23 cellular contexts compared by ENCODE assay signal in genomic region chr1:232587141-232588008, GRCh38. TPM values are rescaled to one million over a fixed set of nuclear protein-coding genes. Genes with fewer than 3 reads are reported as not detected.
DNase-seq lines count a peak whose midpoint lies in the region; ATAC-seq and TF ChIP-seq lines count a peak whose summit lies in the region.
"Had no signal": no experiment of that assay in that cellular context is flagged by ENCODE, and none has a peak within 500 bp of the region (broad histone marks: within the 10 kb centered on the region; RNA-seq: fewer than 3 reads in every experiment).

No MANE protein-coding gene starts in this region.

- H3K4me3 Mint-ChIP-seq in activated T-cell treated with anti-CD3 and anti-CD28 coated beads, Interleukin-2, amount 50 U/mL, for 4 hours = no peak overlapping the region
- peak overlapping the region; percentile 58 for H3K4me3 Mint-ChIP-seq in activated T-helper 17 cell treated with anti-CD3 and anti-CD28 coated beads, Interleukin-2, amount 50 U/mL, for 72 hours
- H3K4me3 Mint-ChIP-seq in stimulated activated effector memory CD8-positive, alpha-beta T cell treated with anti-CD3 and anti-CD28 coated beads, Interleukin-12 subunit alpha, Interleukin-12 subunit beta, amount 100 ng/mL, for 72 hours = no peak overlapping the region
- H3K4me3 Mint-ChIP-seq in CD14-positive monocyte = no peak overlapping the region
- H3K4me3 Mint-ChIP-seq: nephron progenitor cell, T-cell had no signal

- intact Hi-C loops in CD14-positive monocyte (cut with micrococcal nuclease) = no loop called here

- no peak for TF ChIP-seq CTCF in CD14-positive monocyte (IDR thresholded peaks at IDR 0.05)

- peaks cover 9% of the 10 kb centered on the region for H3K36me3 Mint-ChIP-seq in activated T-cell treated with anti-CD3 and anti-CD28 coated beads, Interleukin-2, amount 50 U/mL, for 4 hours (ENCODE audit: insufficient read depth)
- peaks cover 10% of the 10 kb centered on the region for H3K36me3 Mint-ChIP-seq in activated T-helper 17 cell treated with anti-CD3 and anti-CD28 coated beads, Interleukin-2, amount 50 U/mL, for 72 hours (ENCODE audit: low read depth)
- H3K36me3 Mint-ChIP-seq in stimulated activated effector memory CD8-positive, alpha-beta T cell treated with anti-CD3 and anti-CD28 coated beads, Interleukin-12 subunit alpha, Interleukin-12 subunit beta, amount 100 ng/mL, for 72 hours = no peaks in the 10 kb centered on the region
- H3K36me3 Mint-ChIP-seq in CD14-positive monocyte = peaks cover 0 to 4% of the 10 kb centered on the region in 2 donors
- H3K36me3 Mint-ChIP-seq: T-cell had no signal

- DNase-seq in activated T-cell treated with anti-CD3 and anti-CD28 coated beads, Interleukin-2, amount 50 U/mL, for 4 hours = no peak
- DNase-seq in activated T-cell treated with anti-CD3 and anti-CD28 coated beads for 4 hours = no peak
- DNase-seq in stimulated activated CD4-positive, alpha-beta T cell treated with anti-CD3 and anti-CD28 coated beads, Interleukin-12 subunit alpha, Interleukin-12 subunit beta, amount 100 ng/mL, for 48 hours (ENCODE audit: low read depth in 2 of 3, low spot score in 1 of 3) = peak in 2 of 3 donors; percentile 25 to 28
- DNase-seq in stimulated activated CD4-positive, alpha-beta T cell treated with anti-CD3 and anti-CD28 coated beads, Interleukin-4, amount 100 ng/mL, for 1 hour = no peak
- DNase-seq in stimulated activated effector memory CD8-positive, alpha-beta T cell treated with anti-CD3 and anti-CD28 coated beads, Interleukin-12 subunit alpha, Interleukin-12 subunit beta, amount 100 ng/mL, for 72 hours (ENCODE audit: low spot score in 2 of 2) = no peak
- no peak for DNase-seq in CD14-positive monocyte (ENCODE audit: low spot score)
- DNase-seq: activated CD4-positive, CD25-positive, alpha-beta regulatory T cell treated with anti-CD3 and anti-CD28 coated beads, Interleukin-2, amount 50 U/mL, for 72 hours; activated effector memory CD4-positive, alpha-beta T cell treated with anti-CD3 and anti-CD28 coated beads, Interleukin-2, amount 50 U/mL, for 16 hours; amygdala; Caco-2; DMS79; effector CD8-positive, alpha-beta T cell; erythroblast; GDM1; glutamatergic neuron; GOT3; mucosa of descending colon; NCI-H2081 treated with DMSO at 0.1 percent for 48 hours; nephron progenitor cell; ovary; T-cell; upper lobe of left lung had no signal

- H3K9me3 Mint-ChIP-seq in activated T-cell treated with anti-CD3 and anti-CD28 coated beads, Interleukin-2, amount 50 U/mL, for 4 hours = peaks cover 5% of the 10 kb centered on the region
- peaks cover 12% of the 10 kb centered on the region for H3K9me3 Mint-ChIP-seq in activated T-helper 17 cell treated with anti-CD3 and anti-CD28 coated beads, Interleukin-2, amount 50 U/mL, for 72 hours
- peaks cover 8% of the 10 kb centered on the region for H3K9me3 Mint-ChIP-seq in stimulated activated effector memory CD8-positive, alpha-beta T cell treated with anti-CD3 and anti-CD28 coated beads, Interleukin-12 subunit alpha, Interleukin-12 subunit beta, amount 100 ng/mL, for 72 hours
- H3K9me3 Mint-ChIP-seq in CD14-positive monocyte = peaks cover 0 to 8% (median 3%) of the 10 kb centered on the region in 7 donors
- H3K9me3 Mint-ChIP-seq: nephron progenitor cell had no signal

- H3K27me3 Mint-ChIP-seq in activated T-cell treated with anti-CD3 and anti-CD28 coated beads, Interleukin-2, amount 50 U/mL, for 4 hours (ENCODE audit: low read depth) = no peaks in the 10 kb centered on the region
- no peaks in the 10 kb centered on the region for H3K27me3 Mint-ChIP-seq in activated T-helper 17 cell treated with anti-CD3 and anti-CD28 coated beads, Interleukin-2, amount 50 U/mL, for 72 hours
- peaks cover 0 to 2% (median 0%) of the 10 kb centered on the region in 3 donors for H3K27me3 Mint-ChIP-seq in CD14-positive monocyte (ENCODE audit: low read depth in 3 of 3)
- H3K27me3 Mint-ChIP-seq: T-cell had no signal

- H3K4me1 Mint-ChIP-seq in activated T-cell treated with anti-CD3 and anti-CD28 coated beads, Interleukin-2, amount 50 U/mL, for 4 hours (ENCODE audit: low read depth) = peaks cover 21% of the 10 kb centered on the region
- peaks cover 28% of the 10 kb centered on the region for H3K4me1 Mint-ChIP-seq in activated T-helper 17 cell treated with anti-CD3 and anti-CD28 coated beads, Interleukin-2, amount 50 U/mL, for 72 hours
- H3K4me1 Mint-ChIP-seq in stimulated activated effector memory CD8-positive, alpha-beta T cell treated with anti-CD3 and anti-CD28 coated beads, Interleukin-12 subunit alpha, Interleukin-12 subunit beta, amount 100 ng/mL, for 72 hours = peaks cover 34% of the 10 kb centered on the region
- peaks cover 37% of the 10 kb centered on the region for H3K4me1 Mint-ChIP-seq in CD14-positive monocyte

- H3K27ac Mint-ChIP-seq in activated T-helper 17 cell treated with anti-CD3 and anti-CD28 coated beads, Interleukin-2, amount 50 U/mL, for 72 hours = peak overlapping the region; percentile 91
- peak overlapping the region; percentile 77 for H3K27ac Mint-ChIP-seq in stimulated activated effector memory CD8-positive, alpha-beta T cell treated with anti-CD3 and anti-CD28 coated beads, Interleukin-12 subunit alpha, Interleukin-12 subunit beta, amount 100 ng/mL, for 72 hours
- peak overlapping the region in 1 of 7 donors; percentile 19 for H3K27ac Mint-ChIP-seq in CD14-positive monocyte
- H3K27ac Mint-ChIP-seq: nephron progenitor cell, T-cell had no signal

- ATAC-seq in activated T-cell treated with anti-CD3 and anti-CD28 coated beads, Interleukin-2, amount 50 U/mL, for 4 hours = peak; percentile 82 to 84
- peak; percentile 91 for ATAC-seq in activated T-helper 17 cell treated with anti-CD3 and anti-CD28 coated beads, Interleukin-2, amount 50 U/mL, for 72 hours (replicated peaks)
- peak; percentile 98 for ATAC-seq in stimulated activated effector memory CD8-positive, alpha-beta T cell treated with anti-CD3 and anti-CD28 coated beads, Interleukin-12 subunit alpha, Interleukin-12 subunit beta, amount 100 ng/mL, for 72 hours
- ATAC-seq: mucosa of descending colon, T-cell had no signal

RNA-seq across cellular contexts. Expression of gene SIPA1L2, which starts 42.6 kb away (rescaled TPM):
- 10 to 100 TPM in 1 of 3 donors, 1 to 10 TPM in 2; 5.3 to 13.8 (median 6.7) TPM for total RNA-seq in activated T-cell treated with anti-CD3 and anti-CD28 coated beads, Interleukin-2, amount 50 U/mL, for 4 hours
- 10 to 100 TPM in 1 of 2 donors, 1 to 10 TPM in 1; 2.9 to 19.1 TPM for total RNA-seq in activated T-helper 17 cell treated with anti-CD3 and anti-CD28 coated beads, Interleukin-2, amount 50 U/mL, for 72 hours
- polyA plus RNA-seq in CD14-positive monocyte = 1 to 10 TPM in 1 of 2 donors, under 1 TPM in 1; 0.64 to 1.3 TPM

Comparison
In these comparisons a context has a peak if more than half of its experiments do, and no peak if none do; other contexts are left out.
1. DNase-seq: peak in stimulated activated CD4-positive, alpha-beta T cell treated with anti-CD3 and anti-CD28 coated beads, Interleukin-12 subunit alpha, Interleukin-12 subunit beta, amount 100 ng/mL, for 48 hours (2 of 3); none in activated T-cell treated with anti-CD3 and anti-CD28 coated beads, Interleukin-2, amount 50 U/mL, for 4 hours (single experiment), activated T-cell treated with anti-CD3 and anti-CD28 coated beads for 4 hours (single experiment), stimulated activated CD4-positive, alpha-beta T cell treated with anti-CD3 and anti-CD28 coated beads, Interleukin-4, amount 100 ng/mL, for 1 hour (single experiment), stimulated activated effector memory CD8-positive, alpha-beta T cell treated with anti-CD3 and anti-CD28 coated beads, Interleukin-12 subunit alpha, Interleukin-12 subunit beta, amount 100 ng/mL, for 72 hours (0 of 2) and CD14-positive monocyte (single experiment).
2. Peak in every context shown above with its lines, with median percentiles within 50 percentile points of each other: ATAC-seq.